Comparison of ENCODE assay signal across 29 cellular contexts in the genomic region with DNA sequence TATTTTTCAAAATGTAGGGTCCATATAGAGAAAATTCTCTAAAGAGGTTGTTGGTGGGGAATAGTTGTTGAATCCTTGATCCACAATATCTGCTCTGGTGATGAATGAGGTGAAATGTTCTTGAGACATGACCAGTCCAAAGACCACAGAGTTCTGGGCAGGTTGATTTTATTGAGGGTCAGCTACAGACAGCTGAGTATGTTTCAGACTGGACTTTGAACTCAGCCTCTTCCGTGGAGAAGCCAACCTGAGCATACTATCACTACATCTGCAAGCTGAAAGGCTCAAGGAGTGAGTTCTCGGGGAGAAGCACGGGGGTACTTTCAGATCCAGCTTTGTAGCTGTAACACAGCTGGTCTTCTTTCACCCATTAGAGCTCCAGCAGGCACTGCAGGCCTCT.
"Had no signal": no experiment of that assay in that cellular context is flagged by ENCODE, and none has a peak within 500 bp of the region (broad histone marks: within the 10 kb centered on the region; RNA-seq: fewer than 3 reads in every experiment).

No MANE protein-coding gene starts in this region.

- H3K4me3 ChIP-seq: ascending aorta, cardiac muscle cell had no signal

- DNase-seq: activated B cell treated with CpG ODN at 0.5 μM for 24 hours; activated CD4-positive, alpha-beta memory T cell treated with anti-CD3 and anti-CD28 coated beads for 36 hours; activated CD4-positive, alpha-beta T cell treated with anti-CD3 and anti-CD28 coated beads for 4 hours; activated CD4-positive, alpha-beta T cell treated with anti-CD3 and anti-CD28 coated beads, Interleukin-2, amount 10 ng/mL, durations not matched to agents 24 days and 14 days; activated CD4-positive, alpha-beta T cell treated with anti-CD3 and anti-CD28 coated beads, Interleukin-2, amount 50 U/mL, for 1 hour; activated CD4-positive, alpha-beta T cell treated with anti-CD3 and anti-CD28 coated beads, Interleukin-2, amount 50 U/mL, for 4 hours; activated CD4-positive, CD25-positive, alpha-beta regulatory T cell treated with anti-CD3 and anti-CD28 coated beads, Interleukin-2, amount 50 U/mL, for 72 hours; activated CD8-positive, alpha-beta memory T cell treated with anti-CD3 and anti-CD28 coated beads, Interleukin-2, amount 50 U/mL, for 4 hours; activated CD8-positive, alpha-beta T cell treated with anti-CD3 and anti-CD28 coated beads for 36 hours; activated effector memory CD4-positive, alpha-beta T cell treated with anti-CD3 and anti-CD28 coated beads, Interleukin-2, amount 50 U/mL, for 16 hours; activated gamma-delta T cell treated with Interleukin-2 at 50 U/mL for 16 hours; activated naive CD4-positive, alpha-beta T cell; activated naive CD4-positive, alpha-beta T cell treated with anti-CD3 and anti-CD28 coated beads for 36 hours; activated naive CD8-positive, alpha-beta T cell treated with anti-CD3 and anti-CD28 coated beads, Interleukin-2, amount 10 ng/mL, durations not matched to agents 7 days and 5 days; activated naive CD8-positive, alpha-beta T cell treated with anti-CD3 and anti-CD28 coated beads, Interleukin-2, amount 50 U/mL, for 24 hours; activated T-cell treated with anti-CD3 and anti-CD28 coated beads for 4 hours; activated T-cell treated with anti-CD3 and anti-CD28 coated beads, Interleukin-2, amount 50 U/mL, for 1 hour; activated T-cell treated with anti-CD3 and anti-CD28 coated beads, Interleukin-2, amount 50 U/mL, for 4 hours; activated T-cell treated with anti-CD3 and anti-CD28 coated beads, Interleukin-2, amount 50 U/mL, for 72 hours; amygdala; anterior cingulate cortex; caudate nucleus; cerebellar nuclear complex; T-cell; T-helper 2 cell; T-helper 9 cell had no signal

- H3K4me1 ChIP-seq: ascending aorta had no signal

- ATAC-seq: activated CD8-positive, alpha-beta T cell treated with anti-CD3 and anti-CD28 coated beads for 36 hours; activated naive CD8-positive, alpha-beta T cell treated with anti-CD3 and anti-CD28 coated beads, Interleukin-2, amount 50 U/mL, for 24 hours; activated T-cell treated with anti-CD3 and anti-CD28 coated beads, Interleukin-2, amount 50 U/mL, for 4 hours; activated T-cell treated with anti-CD3 and anti-CD28 coated beads, Interleukin-2, amount 50 U/mL, for 72 hours; activated T-helper 17 cell treated with anti-CD3 and anti-CD28 coated beads, Interleukin-2, amount 50 U/mL, for 72 hours; T-cell had no signal

- H3K27ac ChIP-seq: ascending aorta, cardiac muscle cell had no signal

- H3K9me3 ChIP-seq: ascending aorta had no signal

- H3K27me3 ChIP-seq: ascending aorta, cardiac muscle cell had no signal

- H3K36me3 ChIP-seq: ascending aorta, cardiac muscle cell had no signal
